ENCODE assay signal across 23 cellular contexts in genomic region chr11:116244889-116245288, GRCh38.
"Had no signal": no experiment of that assay in that cellular context is flagged by ENCODE, and none has a peak within 500 bp of the region (broad histone marks: within the 10 kb centered on the region; RNA-seq: fewer than 3 reads in every experiment).

No MANE protein-coding gene starts in this region.

- H3K9me3 Mint-ChIP-seq: effector memory CD8-positive, alpha-beta T cell; immature natural killer cell; natural killer cell treated with Interleukin-12 subunit alpha and Interleukin-12 subunit beta and Interleukin-15 and Interleukin-18, amount 100 ng/mL, for 72 hours; stimulated activated naive CD8-positive, alpha-beta T cell treated with anti-CD3 and anti-CD28 coated beads, Interleukin-15, amount 100 ng/mL, for 72 hours had no signal

- DNase-seq: cortex of kidney; effector memory CD8-positive, alpha-beta T cell; hypothalamus; immature natural killer cell; islet precursor cell; kidney glomerular epithelial cell; left colon; left ventricle myocardium inferior; lower lobe of right lung; naive B cell; occipital lobe; ovary; right lobe of liver; small intestine; stimulated activated CD4-positive, alpha-beta T cell treated with anti-CD3 and anti-CD28 coated beads, Interleukin-15, amount 100 ng/mL, for 24 hours; stimulated activated CD4-positive, alpha-beta T cell treated with anti-CD3 and anti-CD28 coated beads, Interleukin-2, amount 100 ng/mL, for 48 hours; stimulated activated naive CD4-positive, alpha-beta T cell; stimulated activated naive CD8-positive, alpha-beta T cell treated with anti-CD3 and anti-CD28 coated beads, Interleukin-15, amount 100 ng/mL, for 72 hours; transverse colon; upper lobe of right lung; uterus had no signal

- H3K4me1 Mint-ChIP-seq: immature natural killer cell; naive B cell; stimulated activated naive CD8-positive, alpha-beta T cell treated with anti-CD3 and anti-CD28 coated beads, Interleukin-15, amount 100 ng/mL, for 72 hours had no signal

- H3K27ac ChIP-seq: left ventricle myocardium inferior, lower lobe of right lung, ovary, right lobe of liver, suprapubic skin, upper lobe of right lung, uterus had no signal

- H3K4me3 ChIP-seq: left ventricle myocardium inferior, lower lobe of right lung, ovary, right lobe of liver, suprapubic skin, transverse colon, upper lobe of right lung, uterus had no signal

- H3K4me3 Mint-ChIP-seq: effector memory CD8-positive, alpha-beta T cell; immature natural killer cell; natural killer cell treated with Interleukin-12 subunit alpha and Interleukin-12 subunit beta and Interleukin-15 and Interleukin-18, amount 100 ng/mL, for 72 hours; stimulated activated naive CD8-positive, alpha-beta T cell treated with anti-CD3 and anti-CD28 coated beads, Interleukin-15, amount 100 ng/mL, for 72 hours had no signal

- H3K27me3 Mint-ChIP-seq: stimulated activated naive CD8-positive, alpha-beta T cell treated with anti-CD3 and anti-CD28 coated beads, Interleukin-15, amount 100 ng/mL, for 72 hours had no signal

- H3K36me3 Mint-ChIP-seq: immature natural killer cell; naive B cell; natural killer cell treated with Interleukin-12 subunit alpha and Interleukin-12 subunit beta and Interleukin-15 and Interleukin-18, amount 100 ng/mL, for 72 hours had no signal

- ATAC-seq: effector memory CD8-positive, alpha-beta T cell; left colon; lower lobe of right lung; natural killer cell treated with Interleukin-12 subunit alpha and Interleukin-12 subunit beta and Interleukin-15 and Interleukin-18, amount 100 ng/mL, for 72 hours; right lobe of liver; stimulated activated naive CD8-positive, alpha-beta T cell treated with anti-CD3 and anti-CD28 coated beads, Interleukin-15, amount 100 ng/mL, for 72 hours; upper lobe of right lung had no signal

- H3K27me3 ChIP-seq: ovary, right lobe of liver, transverse colon, upper lobe of right lung, uterus had no signal

- H3K27ac Mint-ChIP-seq: effector memory CD8-positive, alpha-beta T cell; immature natural killer cell; natural killer cell treated with Interleukin-12 subunit alpha and Interleukin-12 subunit beta and Interleukin-15 and Interleukin-18, amount 100 ng/mL, for 72 hours; stimulated activated naive CD8-positive, alpha-beta T cell treated with anti-CD3 and anti-CD28 coated beads, Interleukin-15, amount 100 ng/mL, for 72 hours had no signal

- H3K9me3 ChIP-seq: left ventricle myocardium inferior, lower lobe of right lung, ovary, right lobe of liver, suprapubic skin, transverse colon, upper lobe of right lung, uterus had no signal

- H3K36me3 ChIP-seq: left ventricle myocardium inferior, lower lobe of right lung, ovary, right lobe of liver, suprapubic skin, transverse colon, upper lobe of right lung, uterus had no signal

- H3K4me1 ChIP-seq: left ventricle myocardium inferior, lower lobe of right lung, right lobe of liver, suprapubic skin, transverse colon, upper lobe of right lung, uterus had no signal
